Comparison of ENCODE assay signal across 20 cellular contexts in the genomic region with DNA sequence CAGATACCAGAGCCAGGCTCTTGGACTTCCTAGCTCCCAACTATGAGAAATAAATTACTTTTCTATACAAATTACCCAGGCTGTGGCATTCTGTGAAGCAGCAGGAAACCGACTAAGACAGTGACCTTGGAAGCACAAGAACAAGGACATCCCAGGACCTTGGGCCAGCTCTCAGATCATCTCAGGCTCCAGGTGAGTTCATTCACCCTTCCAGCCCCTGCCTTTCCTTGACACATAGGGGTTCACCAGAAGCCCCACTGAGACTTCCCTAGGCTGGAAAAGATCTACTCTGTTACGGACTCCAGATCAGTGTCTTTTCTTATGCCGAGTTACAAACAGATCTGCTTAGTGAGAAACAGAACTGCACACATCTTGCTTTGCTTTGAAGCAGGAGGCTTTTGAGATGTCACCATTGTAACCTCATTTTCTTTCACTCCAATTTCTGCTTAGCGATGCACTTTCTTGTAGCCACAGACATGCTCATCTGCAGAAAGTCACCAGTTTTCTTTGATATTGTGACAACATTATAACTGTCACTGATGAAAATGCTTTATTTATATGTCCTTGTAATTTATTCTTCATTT. TPM values are rescaled to one million over a fixed set of nuclear protein-coding genes. Genes with fewer than 3 reads are reported as not detected.
DNase-seq lines count a peak whose midpoint lies in the region; ATAC-seq and TF ChIP-seq lines count a peak whose summit lies in the region.
"Had no signal": no experiment of that assay in that cellular context is flagged by ENCODE, and none has a peak within 500 bp of the region (broad histone marks: within the 10 kb centered on the region; RNA-seq: fewer than 3 reads in every experiment).

No MANE protein-coding gene starts in this region.

- H2AFZ ChIP-seq in Karpas-422 (ENCODE audit: low read length): no peak overlapping the region

- H3K4me3 Mint-ChIP-seq in activated T-cell treated with anti-CD3 and anti-CD28 coated beads, Interleukin-2, amount 50 U/mL, for 24 hours: no peak overlapping the region
- peak overlapping the region; percentile 71 for H3K4me3 Mint-ChIP-seq in activated T-helper 17 cell treated with anti-CD3 and anti-CD28 coated beads, Interleukin-2, amount 50 U/mL, for 72 hours

- H3K27me3 ChIP-seq in Karpas-422 (ENCODE audit: low read length) (no peaks in the 10 kb centered on the region), spleen (replicated peaks in 1 of 7) (no peaks in the 10 kb centered on the region), right atrium auricular region (no peaks in the 10 kb centered on the region)
- H3K27me3 ChIP-seq: ascending aorta had no signal

- H4K20me1 ChIP-seq in Karpas-422 (ENCODE audit: insufficient read depth, low read depth, low read length): no peaks in the 10 kb centered on the region

- TF ChIP-seq CTCF in spleen (IDR thresholded peaks at IDR 0.05 in 8 of 11, conservative IDR thresholded peaks at IDR 0.05 in 3 of 11): no peak
- TF ChIP-seq CTCF in right atrium auricular region (IDR thresholded peaks at IDR 0.05): no peak

- peaks cover 66% of the 10 kb centered on the region for H3K36me3 ChIP-seq in Karpas-422 (ENCODE audit: insufficient read depth, low read length)
- peaks cover 0 to 44% (median 5%) of the 10 kb centered on the region in 6 donors for H3K36me3 ChIP-seq in spleen
- no peaks in the 10 kb centered on the region for H3K36me3 ChIP-seq in right atrium auricular region
- H3K36me3 ChIP-seq: ascending aorta had no signal

- H3K4me3 ChIP-seq in Karpas-422 (ENCODE audit: low read length) (peak overlapping the region; percentile 20), spleen (peak overlapping the region in 1 of 8 donors; percentile 14), right atrium auricular region (no peak overlapping the region)
- H3K4me3 ChIP-seq: ascending aorta had no signal

- no peak for TF ChIP-seq POLR2A in spleen (IDR thresholded peaks at IDR 0.05)

- intact Hi-C loops in spleen (cut with DNase I; ENCODE audit: low total_unique reads): no loop called here

- no peaks in the 10 kb centered on the region for H3K27me3 Mint-ChIP-seq in activated T-cell treated with anti-CD3 and anti-CD28 coated beads, Interleukin-2, amount 50 U/mL, for 24 hours
- no peaks in the 10 kb centered on the region for H3K27me3 Mint-ChIP-seq in activated T-helper 17 cell treated with anti-CD3 and anti-CD28 coated beads, Interleukin-2, amount 50 U/mL, for 72 hours

- H3K36me3 Mint-ChIP-seq in activated T-cell treated with anti-CD3 and anti-CD28 coated beads, Interleukin-2, amount 50 U/mL, for 24 hours (ENCODE audit: low read depth): no peaks in the 10 kb centered on the region
- no peaks in the 10 kb centered on the region for H3K36me3 Mint-ChIP-seq in activated T-helper 17 cell treated with anti-CD3 and anti-CD28 coated beads, Interleukin-2, amount 50 U/mL, for 72 hours (ENCODE audit: low read depth)

- H3K4me1 ChIP-seq in Karpas-422 (ENCODE audit: low read length): peaks cover 80% of the 10 kb centered on the region
- peaks cover 16 to 93% (median 71%) of the 10 kb centered on the region in 6 donors for H3K4me1 ChIP-seq in spleen
- H3K4me1 ChIP-seq in right atrium auricular region: peaks cover 0 to 7% of the 10 kb centered on the region in 2 donors
- H3K4me1 ChIP-seq: ascending aorta had no signal

- no peak for DNase-seq in activated T-cell treated with anti-CD3 and anti-CD28 coated beads, Interleukin-2, amount 50 U/mL, for 24 hours
- no peak for DNase-seq in activated T-cell treated with anti-CD3 and anti-CD28 coated beads for 4 hours
- DNase-seq in Karpas-422: no peak
- DNase-seq in spleen: no peak
- no peak for DNase-seq in right atrium auricular region (ENCODE audit: low spot score)
- DNase-seq in DMS153 (lab: John Stamatoyannopoulos, UW): no peak
- DNase-seq: activated CD4-positive, alpha-beta T cell treated with anti-CD3 and anti-CD28 coated beads for 1 hour; hippocampal formation; kidney; mesendoderm; NCI-H2029 treated with DMSO at 0.1 percent for 48 hours; NCI-H510A; SIG-M5; stimulated activated CD4-positive, alpha-beta T cell treated with anti-CD3 and anti-CD28 coated beads, Interleukin-12 subunit alpha, Interleukin-12 subunit beta, amount 100 ng/mL, for 4 hours; T-helper 9 cell had no signal

- H3K79me2 ChIP-seq in Karpas-422 (ENCODE audit: low read length): peaks cover 99% of the 10 kb centered on the region

- H3K27ac Mint-ChIP-seq in activated T-cell treated with anti-CD3 and anti-CD28 coated beads, Interleukin-2, amount 50 U/mL, for 24 hours: peak overlapping the region; percentile 19
- peak overlapping the region; percentile 68 for H3K27ac Mint-ChIP-seq in activated T-helper 17 cell treated with anti-CD3 and anti-CD28 coated beads, Interleukin-2, amount 50 U/mL, for 72 hours

- ATAC-seq in activated T-helper 17 cell treated with anti-CD3 and anti-CD28 coated beads, Interleukin-2, amount 50 U/mL, for 72 hours (replicated peaks): peak; percentile 78
- no peak for ATAC-seq in HG03457 (IDR thresholded peaks at IDR 0.05; ENCODE audit: unreplicated experiment)

- peaks cover 28% of the 10 kb centered on the region for H3K4me1 Mint-ChIP-seq in activated T-cell treated with anti-CD3 and anti-CD28 coated beads, Interleukin-2, amount 50 U/mL, for 24 hours (ENCODE audit: low read depth)
- H3K4me1 Mint-ChIP-seq in activated T-helper 17 cell treated with anti-CD3 and anti-CD28 coated beads, Interleukin-2, amount 50 U/mL, for 72 hours: peaks cover 49% of the 10 kb centered on the region

- H3K9ac ChIP-seq in Karpas-422 (ENCODE audit: low read length): peak overlapping the region; percentile 51

- 60 to 86% (median 72%) methylated on average over 4 of the region's 4 CpGs for WGBS in spleen, 5 donors

- H3K9me3 Mint-ChIP-seq in activated T-cell treated with anti-CD3 and anti-CD28 coated beads, Interleukin-2, amount 50 U/mL, for 24 hours: peaks cover 2% of the 10 kb centered on the region
- peaks cover 3% of the 10 kb centered on the region for H3K9me3 Mint-ChIP-seq in activated T-helper 17 cell treated with anti-CD3 and anti-CD28 coated beads, Interleukin-2, amount 50 U/mL, for 72 hours

- H3K27ac ChIP-seq in Karpas-422 (ENCODE audit: low read length) (peak overlapping the region; percentile 85), spleen (peak overlapping the region; percentile 37 to 79 (median 65)), right atrium auricular region (no peak overlapping the region)
- H3K27ac ChIP-seq: ascending aorta had no signal

- H3K9me2 ChIP-seq in Karpas-422 (replicated peaks; ENCODE audit: insufficient read depth, low read length): no peaks in the 10 kb centered on the region

- H3K9me3 ChIP-seq in Karpas-422 (ENCODE audit: low read length) (no peaks in the 10 kb centered on the region), spleen (peaks cover 0 to 6% (median 0%) of the 10 kb centered on the region in 8 donors), right atrium auricular region (no peaks in the 10 kb centered on the region)
- H3K9me3 ChIP-seq: ascending aorta had no signal

- peak overlapping the region; percentile 67 for H3K4me2 ChIP-seq in Karpas-422 (ENCODE audit: low read depth, low read length, poor library complexity, severe bottlenecking)

RNA-seq across cellular contexts. Expression of a gene that starts 8.2 kb away (rescaled TPM):
- total RNA-seq in Karpas-422 (2014; rRNA removed; shearing (Covaris generic); ENCODE audit: low replicate concordance): 38.0 and 90.7 TPM in 2 replicates
- total RNA-seq in activated T-helper 17 cell treated with anti-CD3 and anti-CD28 coated beads, Interleukin-2, amount 50 U/mL, for 72 hours: under 1 TPM; 0.08 to 0.80 TPM
- total RNA-seq in spleen: 10 to 100 TPM; 20.6 to 39.2 (median 27.4) TPM
- polyA plus RNA-seq in spleen: 10 to 100 TPM; 11.6 to 17.9 (median 14.6) TPM
- 1 to 10 TPM in 1 of 2 donors, under 1 TPM in 1; 0.26 to 1.2 TPM for total RNA-seq in right atrium auricular region
- total RNA-seq: A673 had no signal
- polyA plus RNA-seq: neural cell had no signal

Comparison
In these comparisons a context has a peak if more than half of its experiments do, and no peak if none do; other contexts are left out.
1. H3K27ac ChIP-seq: peak in Karpas-422 (single experiment) and spleen (8 of 8); none in right atrium auricular region (0 of 2).
2. RNA of a gene that starts 8.2 kb away (total RNA-seq): 38.0 to 90.7 TPM in Karpas-422 and 20.6 to 39.2 TPM in spleen; 0.26 to 1.2 TPM in right atrium auricular region and 0.08 to 0.80 TPM in activated T-helper 17 cell treated with anti-CD3 and anti-CD28 coated beads, Interleukin-2, amount 50 U/mL, for 72 hours; every median in the first group is over 4 times any median in the second.